ENCODE assay signal across 8 cellular contexts in genomic region chr9:70563437-70564204, GRCh38.
DNase-seq lines count a peak whose midpoint lies in the region; ATAC-seq and TF ChIP-seq lines count a peak whose summit lies in the region.

No MANE protein-coding gene starts in this region.

- peak overlapping the region; percentile 86 for H3K27ac Mint-ChIP-seq in memory B cell

- no peak for TF ChIP-seq CTCF in upper lobe of left lung (IDR thresholded peaks at IDR 0.05)
- no peak for TF ChIP-seq CTCF in coronary artery (IDR thresholded peaks at IDR 0.05)

- peak overlapping the region; percentile 67 for H3K4me3 Mint-ChIP-seq in memory B cell

- peaks cover 4 to 14% (median 10%) of the 10 kb centered on the region in 4 donors for H3K4me1 ChIP-seq in upper lobe of left lung

- peak in 1 of 4 donors; percentile 62 for TF ChIP-seq EP300 in upper lobe of left lung (IDR thresholded peaks at IDR 0.05)

- no peaks in the 10 kb centered on the region for H3K9me3 ChIP-seq in upper lobe of left lung

- peak overlapping the region; percentile 59 to 68 (median 67) for H3K27ac ChIP-seq in upper lobe of left lung
- peak overlapping the region in 1 of 2 donors; percentile 68 for H3K27ac ChIP-seq in coronary artery

- no peaks in the 10 kb centered on the region for H3K9me3 Mint-ChIP-seq in memory B cell

- H3K27me3 Mint-ChIP-seq in memory B cell: no peaks in the 10 kb centered on the region

- TF ChIP-seq POLR2A in GM18505 (IDR thresholded peaks at IDR 0.05; ENCODE audit: borderline replicate concordance, extremely low read depth, insufficient read depth, insufficient read length) (no peak), upper lobe of left lung (IDR thresholded peaks at IDR 0.05) (peak in 1 of 4 donors; percentile 47)

- DNase-seq in SIG-M5 treated with dmso at 0.1 percent for 504 hours (lab: John Stamatoyannopoulos, UW; ENCODE audit: unreplicated experiment) (peak; percentile 90), astrocyte of the hippocampus (ENCODE audit: low read depth, low spot score) (peak; percentile 86), memory B cell (ENCODE audit: low spot score in 2 of 2) (peak in 1 of 2 donors; percentile 16), upper lobe of left lung (peak in 1 of 2 donors; percentile 40), middle frontal gyrus (ENCODE audit: extremely low spot score, low spot score) (no peak), coronary artery (ENCODE audit: low spot score) (no peak)

- ATAC-seq in GM18505 (IDR thresholded peaks at IDR 0.05; ENCODE audit: unreplicated experiment) (peak; percentile 98), HG02798 (IDR thresholded peaks at IDR 0.05; ENCODE audit: poor library complexity, unreplicated experiment) (peak; percentile 98), memory B cell (ENCODE audit: low read depth) (peak; percentile 92), upper lobe of left lung (ENCODE audit: low FRiP score in 2 of 2) (peak; percentile 59 to 82)

- H3K4me1 Mint-ChIP-seq in memory B cell: peaks cover 21% of the 10 kb centered on the region

- WGBS in upper lobe of left lung, 2 donors: 37 to 49% methylated on average over 5 of the region's 5 CpGs

- H3K4me3 ChIP-seq in upper lobe of left lung (no peak overlapping the region), coronary artery (no peak overlapping the region)

- no peaks in the 10 kb centered on the region for H3K36me3 ChIP-seq in upper lobe of left lung

- no peaks in the 10 kb centered on the region for H3K36me3 Mint-ChIP-seq in memory B cell

- no peaks in the 10 kb centered on the region for H3K27me3 ChIP-seq in upper lobe of left lung

Comparison
In these comparisons a context has a peak if more than half of its experiments do, and no peak if none do; other contexts are left out.
1. DNase-seq: peak in SIG-M5 treated with dmso at 0.1 percent for 504 hours (single experiment) and astrocyte of the hippocampus (single experiment); none in middle frontal gyrus (single experiment) and coronary artery (single experiment).
2. Peak in every context shown above with its lines, with median percentiles within 50 percentile points of each other: ATAC-seq.